ENCODE assay signal across 16 cellular contexts in the genomic region with DNA sequence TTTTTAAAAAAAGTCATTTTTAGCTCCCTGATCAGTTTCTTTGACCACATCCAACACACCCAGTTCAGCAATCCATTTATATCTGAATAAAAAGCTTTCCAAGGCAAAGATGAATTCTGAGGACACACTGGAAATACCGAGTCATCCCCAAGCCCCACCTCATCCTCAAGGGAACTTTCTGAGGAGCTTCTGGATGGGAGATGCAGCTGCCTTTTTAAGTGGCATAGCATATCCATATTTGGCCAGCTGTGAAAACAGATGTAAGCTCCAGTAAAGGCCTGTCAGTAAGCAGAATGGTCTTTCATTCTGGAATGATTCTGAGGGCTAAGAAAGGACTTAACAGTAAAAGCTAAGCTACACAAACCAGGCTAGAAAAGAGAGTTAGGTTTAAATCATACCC. TPM values are rescaled to one million over a fixed set of nuclear protein-coding genes. Genes with fewer than 3 reads are reported as not detected.
DNase-seq lines count a peak whose midpoint lies in the region; ATAC-seq, FAIRE-seq and TF ChIP-seq lines count a peak whose summit lies in the region.
"Had no signal": no experiment of that assay in that cellular context is flagged by ENCODE, and none has a peak within 500 bp of the region (broad histone marks: within the 10 kb centered on the region; RNA-seq: fewer than 3 reads in every experiment).

No MANE protein-coding gene starts in this region.

- H3K4me3 ChIP-seq in heart right ventricle (no peak overlapping the region), left ventricle myocardium inferior (no peak overlapping the region), brain microvascular endothelial cell (ENCODE audit: low read depth, low read length) (no peak overlapping the region), muscle layer of duodenum (ENCODE audit: low read depth in 1 of 2, low read length in 2 of 2) (peak overlapping the region in 1 of 2 donors; percentile 3)
- H3K4me3 ChIP-seq: dorsolateral prefrontal cortex, thoracic aorta had no signal

- H3K9me3 ChIP-seq in heart right ventricle (no peaks in the 10 kb centered on the region), left ventricle myocardium inferior (replicated peaks) (no peaks in the 10 kb centered on the region), muscle layer of duodenum (ENCODE audit: control insufficient read depth in 1 of 2, low read length in 2 of 2) (no peaks in the 10 kb centered on the region)
- H3K9me3 ChIP-seq: thoracic aorta had no signal

- no peak for TF ChIP-seq CTCF in heart right ventricle (IDR thresholded peaks at IDR 0.05)
- TF ChIP-seq CTCF in left ventricle myocardium inferior (IDR thresholded peaks at IDR 0.05; ENCODE audit: borderline replicate concordance): no peak
- TF ChIP-seq CTCF in brain microvascular endothelial cell (IDR thresholded peaks at IDR 0.05; ENCODE audit: low read depth, low read length, missing control alignments): no peak

- H3K36me3 ChIP-seq in heart right ventricle (peaks cover 0 to 55% (median 4%) of the 10 kb centered on the region in 9 donors), left ventricle myocardium inferior (peaks cover 9% of the 10 kb centered on the region), brain microvascular endothelial cell (replicated peaks) (no peaks in the 10 kb centered on the region), muscle layer of duodenum (ENCODE audit: control insufficient read depth in 1 of 2, insufficient read depth in 2 of 2, low read length in 2 of 2) (peaks cover 3 to 11% of the 10 kb centered on the region in 2 donors)

- ATAC-seq in heart right ventricle (peak in 5 of 8 donors; percentile 34 to 76 (median 51)), GM21381 (IDR thresholded peaks at IDR 0.05; ENCODE audit: unreplicated experiment) (no peak)
- ATAC-seq: activated CD4-positive, CD25-positive, alpha-beta regulatory T cell treated with anti-CD3 and anti-CD28 coated beads, Interleukin-2, amount 50 U/mL, for 24 hours; activated naive CD8-positive, alpha-beta T cell treated with anti-CD3 and anti-CD28 coated beads, Interleukin-2, amount 50 U/mL, for 24 hours had no signal

- FAIRE-seq in urothelium cell line (lab: Jason Lieb, UNC): no peak
- FAIRE-seq: GM12891 had no signal

- H3K4me1 ChIP-seq in heart right ventricle (peaks cover 0 to 41% (median 20%) of the 10 kb centered on the region in 9 donors), left ventricle myocardium inferior (peaks cover 45% of the 10 kb centered on the region), muscle layer of duodenum (ENCODE audit: control insufficient read depth in 1 of 2, insufficient read depth in 2 of 2, low read length in 2 of 2) (no peaks in the 10 kb centered on the region)

- no peaks in the 10 kb centered on the region for H3K27me3 ChIP-seq in heart right ventricle
- H3K27me3 ChIP-seq in left ventricle myocardium inferior (ENCODE audit: low read depth): no peaks in the 10 kb centered on the region
- no peaks in the 10 kb centered on the region for H3K27me3 ChIP-seq in brain microvascular endothelial cell (replicated peaks)
- no peaks in the 10 kb centered on the region for H3K27me3 ChIP-seq in muscle layer of duodenum (ENCODE audit: low read depth, low read length)
- H3K27me3 ChIP-seq: dorsolateral prefrontal cortex had no signal

- 59 to 78% methylated on average over 1 of the region's 1 CpG for WGBS in heart right ventricle, 2 donors

- peak overlapping the region in 4 of 10 donors; percentile 7 to 49 (median 26) for H3K27ac ChIP-seq in heart right ventricle
- H3K27ac ChIP-seq in left ventricle myocardium inferior (replicated peaks): no peak overlapping the region
- no peak overlapping the region for H3K27ac ChIP-seq in brain microvascular endothelial cell
- peak overlapping the region; percentile 34 for H3K27ac ChIP-seq in muscle layer of duodenum (ENCODE audit: low read length)
- H3K27ac ChIP-seq: dorsolateral prefrontal cortex, thoracic aorta had no signal

- intact Hi-C loops in heart right ventricle (cut with DNase I): no loop called here
- intact Hi-C loops in left ventricle myocardium inferior (cut with micrococcal nuclease): no loop called here

- in situ Hi-C loops in brain microvascular endothelial cell (cut with HindIII; ENCODE audit: low pct_ligation_motif_present, low sequenced_read_pairs): no loop called here

- DNase-seq in heart right ventricle (peak in 1 of 2 donors; percentile 14), left ventricle myocardium inferior (no peak), brain microvascular endothelial cell (peak; percentile 14), urothelium cell line (ENCODE audit: low spot score) (no peak), activated gamma-delta T cell (lab: John Stamatoyannopoulos, UW) (no peak), GM03348 (ENCODE audit: low spot score) (no peak)
- DNase-seq: activated CD8-positive, alpha-beta memory T cell treated with anti-CD3 and anti-CD28 coated beads, Interleukin-2, amount 50 U/mL, for 48 hours; activated naive CD8-positive, alpha-beta T cell treated with anti-CD3 and anti-CD28 coated beads, Interleukin-2, amount 50 U/mL, for 24 hours; DMS153; dorsolateral prefrontal cortex; glutamatergic neuron had no signal

RNA-seq across cellular contexts. Expression of gene ZFYVE1, which starts 18.4 kb away (rescaled TPM):
- total RNA-seq in heart right ventricle (10 to 100 TPM; 10.8 to 19.5 (median 14.5) TPM), left ventricle myocardium inferior (14.4 TPM)
- polyA plus RNA-seq in heart right ventricle: 1 to 10 TPM; 4.9 to 5.2 TPM

RNA-seq across cellular contexts. Expression of gene RBM25, which starts 49.8 kb away (rescaled TPM):
- total RNA-seq in heart right ventricle (10 to 100 TPM; 35.1 to 43.3 (median 39.9) TPM), left ventricle myocardium inferior (36.9 TPM)
- 10 to 100 TPM; 13.5 to 51.4 TPM for polyA plus RNA-seq in heart right ventricle
